Comparison of ENCODE assay signal across 35 cellular contexts in genomic region chr15:23890218-23890617, GRCh38.
"Had no signal": no experiment of that assay in that cellular context is flagged by ENCODE, and none has a peak within 500 bp of the region (broad histone marks: within the 10 kb centered on the region; RNA-seq: fewer than 3 reads in every experiment).

No MANE protein-coding gene starts in this region.

- DNase-seq: Kasumi-1, MG63, MM.1S, MV-4-11, NCI-H1048, NCI-H1092, NCI-H1092 treated with DMSO at 0.1 percent for 48 hours, NCI-H1105 treated with DMSO at 0.1 percent for 48 hours, NCI-H1417, NCI-H1417 treated with DMSO at 0.1 percent for 48 hours, NCI-H1436, NCI-H1436 treated with DMSO at 0.1 percent for 48 hours, NCI-H146, NCI-H1694, NCI-H1694 treated with DMSO at 0.1 percent for 48 hours, NCI-H187, NCI-H187 treated with DMSO at 0.1 percent for 48 hours, NCI-H1930, NCI-H2029, NCI-H2029 treated with DMSO at 0.1 percent for 48 hours, NCI-H2081, NCI-H2081 treated with DMSO at 0.1 percent for 48 hours, NCI-H2107, NCI-H2171, NCI-H2171 treated with DMSO at 0.1 percent for 48 hours, NCI-H2227 treated with DMSO at 0.1 percent for 48 hours, NCI-H226, NCI-H345, NCI-H446, NCI-H446 treated with DMSO at 0.1 percent for 48 hours, NCI-H510A, NCI-H510A treated with DMSO at 0.1 percent for 48 hours, NCI-H524, NCI-H524 treated with DMSO at 0.1 percent for 48 hours, NCI-H526 had no signal

- H3K36me3 ChIP-seq: MG63 had no signal

- H3K27me3 ChIP-seq: MG63 had no signal

- H3K9me3 ChIP-seq: MG63 had no signal

- H3K4me3 ChIP-seq: MG63 had no signal
